In the genomic region with DNA sequence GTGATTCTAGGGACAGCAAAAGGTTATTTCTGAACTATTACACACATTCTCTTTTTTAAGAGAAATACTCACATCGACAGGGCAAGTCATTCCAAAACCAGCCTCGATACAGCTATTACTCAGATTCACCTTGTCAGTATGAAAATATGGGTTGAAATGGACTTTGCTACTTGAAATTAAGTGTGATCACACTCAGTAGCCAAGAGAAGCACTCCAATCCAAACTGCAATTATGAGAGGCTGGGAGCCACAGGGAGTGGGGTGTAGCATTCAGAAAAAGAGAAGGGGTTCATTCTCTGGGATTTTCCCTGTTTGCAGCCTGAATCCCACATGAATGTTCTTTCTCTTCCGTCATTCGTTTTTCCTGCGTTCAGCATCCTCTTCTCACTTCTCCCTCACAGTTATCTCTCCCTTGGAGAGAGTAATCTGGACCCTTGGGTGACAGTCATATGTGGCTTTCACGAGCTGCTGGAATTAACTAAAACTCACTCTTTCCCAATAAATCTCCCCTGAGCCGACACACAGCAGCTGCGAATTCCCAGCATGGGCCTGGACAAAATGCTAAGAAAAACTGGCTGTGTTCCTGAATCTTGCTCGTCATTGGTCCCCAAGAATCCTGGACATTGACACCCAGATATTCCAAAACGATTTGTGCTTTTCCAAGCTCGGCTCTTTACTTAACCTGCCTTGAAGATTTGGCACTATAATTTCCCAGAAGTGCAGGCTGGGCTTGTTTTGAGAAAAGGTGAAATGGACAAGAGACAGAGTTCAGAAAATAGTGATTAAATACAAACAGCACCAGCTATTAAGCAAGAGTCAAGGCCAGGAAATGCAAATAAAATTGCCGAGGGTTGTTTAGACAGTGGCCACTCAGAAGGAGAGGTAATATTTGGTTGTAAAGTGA, we compare ENCODE assay signal across 8 cellular contexts.
DNase-seq lines count a peak whose midpoint lies in the region; ATAC-seq and TF ChIP-seq lines count a peak whose summit lies in the region.

No MANE protein-coding gene starts in this region.

- no peak overlapping the region for H3K9ac ChIP-seq in GM23248

- TF ChIP-seq CTCF in BE2C (IDR thresholded peaks at IDR 0.05; ENCODE audit: low read depth, low read length) (no peak), type B pancreatic cell (conservative IDR thresholded peaks at IDR 0.05) (no peak)

- H3K4me1 ChIP-seq in CD4-positive, CD25-positive, alpha-beta regulatory T cell (ENCODE audit: control insufficient read depth, insufficient read depth, low read length, poor library complexity, severe bottlenecking): peaks cover 28% of the 10 kb centered on the region
- H3K4me1 ChIP-seq in naive thymus-derived CD4-positive, alpha-beta T cell (ENCODE audit: control insufficient read depth in 2 of 2, insufficient read depth in 2 of 2, low read length in 2 of 2): peaks cover 17 to 28% of the 10 kb centered on the region in 2 donors
- H3K4me1 ChIP-seq in BE2C: no peaks in the 10 kb centered on the region
- H3K4me1 ChIP-seq in GM23248 (ENCODE audit: insufficient read depth): peaks cover 6% of the 10 kb centered on the region

- H3K9me3 ChIP-seq in CD4-positive, CD25-positive, alpha-beta regulatory T cell (ENCODE audit: control insufficient read depth in 2 of 2, low read length in 2 of 2): no peaks in the 10 kb centered on the region
- no peaks in the 10 kb centered on the region for H3K9me3 ChIP-seq in naive thymus-derived CD4-positive, alpha-beta T cell (ENCODE audit: control insufficient read depth in 2 of 3, low read length in 3 of 3)
- H3K9me3 ChIP-seq in BE2C (no peaks in the 10 kb centered on the region), GM23248 (ENCODE audit: low read depth) (no peaks in the 10 kb centered on the region)

- no peaks in the 10 kb centered on the region for H4K20me1 ChIP-seq in GM23248 (ENCODE audit: insufficient read depth)

- no peak overlapping the region for H2AFZ ChIP-seq in GM23248

- H3K79me2 ChIP-seq in GM23248 (ENCODE audit: insufficient read depth): no peaks in the 10 kb centered on the region

- peak overlapping the region; percentile 18 to 44 (median 39) for H3K27ac Mint-ChIP-seq in CD4-positive, CD25-positive, alpha-beta regulatory T cell
- peak overlapping the region; percentile 76 for H3K27ac Mint-ChIP-seq in activated naive CD8-positive, alpha-beta T cell
- H3K27ac Mint-ChIP-seq in naive thymus-derived CD4-positive, alpha-beta T cell: peak overlapping the region in 5 of 9 donors; percentile 6 to 99 (median 63)
- no peak overlapping the region for H3K27ac Mint-ChIP-seq in type B pancreatic cell

- H3K4me1 Mint-ChIP-seq in CD4-positive, CD25-positive, alpha-beta regulatory T cell: peaks cover 13 to 38% (median 28%) of the 10 kb centered on the region in 4 donors
- peaks cover 46% of the 10 kb centered on the region for H3K4me1 Mint-ChIP-seq in activated naive CD8-positive, alpha-beta T cell (ENCODE audit: low read depth)
- H3K4me1 Mint-ChIP-seq in naive thymus-derived CD4-positive, alpha-beta T cell: peaks cover 14 to 48% (median 30%) of the 10 kb centered on the region in 7 donors
- peaks cover 33% of the 10 kb centered on the region for H3K4me1 Mint-ChIP-seq in type B pancreatic cell (ENCODE audit: unreplicated experiment)

- H3F3A ChIP-seq in GM23248 (ENCODE audit: insufficient read depth): no peaks in the 10 kb centered on the region

- peak overlapping the region; percentile 39 for H3K4me3 ChIP-seq in CD4-positive, CD25-positive, alpha-beta regulatory T cell (ENCODE audit: low read depth, low read length)
- no peak overlapping the region for H3K4me3 ChIP-seq in naive thymus-derived CD4-positive, alpha-beta T cell (ENCODE audit: low read length)
- H3K4me3 ChIP-seq in BE2C (ENCODE audit: low read depth, low read length): no peak overlapping the region
- H3K4me3 ChIP-seq in GM23248: no peak overlapping the region

- H3K9me2 ChIP-seq in GM23248 (ENCODE audit: insufficient read depth): peaks cover 5% of the 10 kb centered on the region; the same call in 1 of the 2 replicates

- POLR2A ChIA-PET in naive thymus-derived CD4-positive, alpha-beta T cell (lab: Charles Lee): interaction anchor here (0.8 to 1.5 kb wide), 7 partner anchors 13 to 358 kb away, joined by 3 read pairs; a partner anchor contains a TSS

- H3K27ac ChIP-seq in CD4-positive, CD25-positive, alpha-beta regulatory T cell (ENCODE audit: insufficient read depth, low read length, poor library complexity, severe bottlenecking): no peak overlapping the region
- H3K27ac ChIP-seq in naive thymus-derived CD4-positive, alpha-beta T cell (ENCODE audit: low read depth, low read length): no peak overlapping the region
- H3K27ac ChIP-seq in GM23248: no peak overlapping the region

- H3K9me3 Mint-ChIP-seq in CD4-positive, CD25-positive, alpha-beta regulatory T cell: peaks cover 0 to 2% (median 0%) of the 10 kb centered on the region in 7 donors
- H3K9me3 Mint-ChIP-seq in activated naive CD8-positive, alpha-beta T cell (ENCODE audit: low read depth): no peaks in the 10 kb centered on the region
- H3K9me3 Mint-ChIP-seq in naive thymus-derived CD4-positive, alpha-beta T cell: peaks cover 0 to 3% (median 0%) of the 10 kb centered on the region in 11 donors
- no peaks in the 10 kb centered on the region for H3K9me3 Mint-ChIP-seq in type B pancreatic cell

- no peaks in the 10 kb centered on the region for H3K27me3 ChIP-seq in CD4-positive, CD25-positive, alpha-beta regulatory T cell (ENCODE audit: control insufficient read depth, insufficient read depth, low read length)
- no peaks in the 10 kb centered on the region for H3K27me3 ChIP-seq in naive thymus-derived CD4-positive, alpha-beta T cell (ENCODE audit: control insufficient read depth in 2 of 2, insufficient read depth in 2 of 2, low read length in 2 of 2)
- no peaks in the 10 kb centered on the region for H3K27me3 ChIP-seq in BE2C
- no peaks in the 10 kb centered on the region for H3K27me3 ChIP-seq in GM23248 (replicated peaks; ENCODE audit: insufficient read depth)

- H3K36me3 Mint-ChIP-seq in CD4-positive, CD25-positive, alpha-beta regulatory T cell: no peaks in the 10 kb centered on the region
- H3K36me3 Mint-ChIP-seq in activated naive CD8-positive, alpha-beta T cell: no peaks in the 10 kb centered on the region
- H3K36me3 Mint-ChIP-seq in naive thymus-derived CD4-positive, alpha-beta T cell: peaks cover 0 to 23% (median 0%) of the 10 kb centered on the region in 5 donors
- H3K36me3 Mint-ChIP-seq in type B pancreatic cell: no peaks in the 10 kb centered on the region

- no peak overlapping the region for H3K4me2 ChIP-seq in GM23248 (ENCODE audit: unreplicated experiment)

- no peaks in the 10 kb centered on the region for H3K27me3 Mint-ChIP-seq in CD4-positive, CD25-positive, alpha-beta regulatory T cell
- H3K27me3 Mint-ChIP-seq in activated naive CD8-positive, alpha-beta T cell: no peaks in the 10 kb centered on the region
- no peaks in the 10 kb centered on the region for H3K27me3 Mint-ChIP-seq in naive thymus-derived CD4-positive, alpha-beta T cell
- H3K27me3 Mint-ChIP-seq in type B pancreatic cell: no peaks in the 10 kb centered on the region

- H3K4me3 Mint-ChIP-seq in CD4-positive, CD25-positive, alpha-beta regulatory T cell: peak overlapping the region in 3 of 4 donors; percentile 2 to 51 (median 29)
- H3K4me3 Mint-ChIP-seq in activated naive CD8-positive, alpha-beta T cell: no peak overlapping the region
- peak overlapping the region in 1 of 10 donors; percentile 56 for H3K4me3 Mint-ChIP-seq in naive thymus-derived CD4-positive, alpha-beta T cell
- H3K4me3 Mint-ChIP-seq in type B pancreatic cell: no peak overlapping the region

- 88 to 90% methylated on average over 12 of the region's 12 CpGs for WGBS in GM23248 (ENCODE audit: low coverage in 1 of 2, low lambda C conversion rate in 2 of 2, missing lambda C conversion rate in 2 of 2), 2 experiments

- H3K36me3 ChIP-seq in CD4-positive, CD25-positive, alpha-beta regulatory T cell (ENCODE audit: control insufficient read depth, insufficient read depth, low read length): no peaks in the 10 kb centered on the region
- H3K36me3 ChIP-seq in naive thymus-derived CD4-positive, alpha-beta T cell (ENCODE audit: control insufficient read depth in 2 of 3, insufficient read depth in 3 of 3, low read length in 3 of 3): no peaks in the 10 kb centered on the region
- H3K36me3 ChIP-seq in BE2C (no peaks in the 10 kb centered on the region), GM23248 (ENCODE audit: low read depth) (no peaks in the 10 kb centered on the region)

- DNase-seq in CD4-positive, CD25-positive, alpha-beta regulatory T cell: peak in 1 of 3 donors; percentile 70
- DNase-seq in naive thymus-derived CD4-positive, alpha-beta T cell: no peak
- DNase-seq in BE2C: no peak
- no peak for DNase-seq in type B pancreatic cell (ENCODE audit: extremely low spot score, unreplicated experiment)
- DNase-seq in GM23248: no peak

- CTCF ChIA-PET in naive thymus-derived CD4-positive, alpha-beta T cell (lab: Charles Lee): no interaction called here

- ATAC-seq in CD4-positive, CD25-positive, alpha-beta regulatory T cell (ENCODE audit: low read depth in 2 of 2): no peak
- ATAC-seq in GM19043 (IDR thresholded peaks at IDR 0.05; ENCODE audit: low read depth, unreplicated experiment) (peak; percentile 49), HG03175 (IDR thresholded peaks at IDR 0.05; ENCODE audit: unreplicated experiment) (peak; percentile 60)
- ATAC-seq in naive thymus-derived CD4-positive, alpha-beta T cell: no peak

- intact Hi-C loops in naive thymus-derived CD4-positive, alpha-beta T cell (cut with micrococcal nuclease): no loop called here

- in situ Hi-C loops in GM23248 (cut with MboI): no loop called here

Comparison
In these comparisons a context has a peak if more than half of its experiments do, and no peak if none do; other contexts are left out.
1. ATAC-seq: peak in GM19043 (single experiment) and HG03175 (single experiment); none in CD4-positive, CD25-positive, alpha-beta regulatory T cell (0 of 2) and naive thymus-derived CD4-positive, alpha-beta T cell (single experiment).
2. H3K4me3 Mint-ChIP-seq: peak in CD4-positive, CD25-positive, alpha-beta regulatory T cell (3 of 4); none in activated naive CD8-positive, alpha-beta T cell (single experiment) and type B pancreatic cell (single experiment).